20 cellular contexts compared by ENCODE assay signal in genomic region chr18:8667846-8668245, GRCh38. TPM values are rescaled to one million over a fixed set of nuclear protein-coding genes. Genes with fewer than 3 reads are reported as not detected.
DNase-seq lines count a peak whose midpoint lies in the region; ATAC-seq, FAIRE-seq and TF ChIP-seq lines count a peak whose summit lies in the region.
"Had no signal": no experiment of that assay in that cellular context is flagged by ENCODE, and none has a peak within 500 bp of the region (broad histone marks: within the 10 kb centered on the region; RNA-seq: fewer than 3 reads in every experiment).

No MANE protein-coding gene starts in this region.

- H3K9ac ChIP-seq in adipocyte (ENCODE audit: low read length) (no peak overlapping the region), endothelial cell of umbilical vein (replicated peaks; ENCODE audit: extremely low read depth, insufficient read depth, low read length) (no peak overlapping the region), mesenchymal stem cell (ENCODE audit: low read length) (no peak overlapping the region)

- intact Hi-C loops in endothelial cell of umbilical vein (cut with micrococcal nuclease), result no loop called here

- no peak overlapping the region for H3K4ac ChIP-seq in mesenchymal stem cell (ENCODE audit: low read depth in 1 of 2, low read length in 2 of 2)

- no peak overlapping the region for H2AFZ ChIP-seq in endothelial cell of umbilical vein (ENCODE audit: low read depth, low read length)
- H2AFZ ChIP-seq in mesenchymal stem cell (ENCODE audit: low read depth, low read length), result no peak overlapping the region

- dilution Hi-C loops in endothelial cell of umbilical vein (cut with MboI; ENCODE audit: extremely low pct_ligation_motif_present, low sequenced_read_pairs), result no loop called here

- H3K4me1 ChIP-seq in adipocyte (ENCODE audit: control insufficient read depth, insufficient read depth, low read length) (no peaks in the 10 kb centered on the region), endothelial cell of umbilical vein (ENCODE audit: control insufficient read depth, extremely low read depth, insufficient read depth, low read length) (peaks cover 19% of the 10 kb centered on the region), mesenchymal stem cell (ENCODE audit: control insufficient read depth, insufficient read depth, low read depth, low read length) (peaks cover 6% of the 10 kb centered on the region)

- DNase-seq in EH (ENCODE audit: low read depth), result peak; percentile 69
- DNase-seq in adipocyte (ENCODE audit: low read depth), result peak; percentile 29
- DNase-seq in endothelial cell of umbilical vein (ENCODE audit: low read depth, low spot score), result peak; percentile 33
- peak; percentile 44 for DNase-seq in mesenchymal stem cell
- DNase-seq in iPS-NIHi7 (ENCODE audit: extremely low spot score), result no peak
- no peak for DNase-seq in germinal center (ENCODE audit: low spot score)
- DNase-seq: C1 segment of cervical spinal cord; CD8-positive, alpha-beta memory T cell; KBM-7; NCI-H1694 treated with DMSO at 0.1 percent for 48 hours; NCI-H226; NCI-H524; NCI-H82; OCI-M1; SHP77 had no signal

- no peaks in the 10 kb centered on the region for H3K79me1 ChIP-seq in mesenchymal stem cell (replicated peaks; ENCODE audit: low read length, poor library complexity, severe bottlenecking)

- H3K9me3 ChIP-seq in adipocyte (ENCODE audit: control insufficient read depth, low read length), result no peaks in the 10 kb centered on the region
- no peaks in the 10 kb centered on the region for H3K9me3 ChIP-seq in endothelial cell of umbilical vein (replicated peaks; ENCODE audit: control insufficient read depth, insufficient read depth, low read length)
- H3K9me3 ChIP-seq in mesenchymal stem cell (ENCODE audit: control insufficient read depth, low read length), result no peaks in the 10 kb centered on the region
- H3K9me3 ChIP-seq: A549, HAP-1 had no signal

- POLR2A ChIA-PET in endothelial cell of umbilical vein (lab: Charles Lee), result no interaction called here

- H2BK5ac ChIP-seq in mesenchymal stem cell (ENCODE audit: low read depth, low read length, poor library complexity, severe bottlenecking), result no peak overlapping the region

- H3K9me1 ChIP-seq in endothelial cell of umbilical vein (replicated peaks; ENCODE audit: control insufficient read depth, extremely low read depth, insufficient read depth, low read length), result no peaks in the 10 kb centered on the region

- H2BK120ac ChIP-seq in mesenchymal stem cell (ENCODE audit: low read depth, low read length), result no peak overlapping the region

- no peaks in the 10 kb centered on the region for H4K20me1 ChIP-seq in endothelial cell of umbilical vein (replicated peaks; ENCODE audit: control insufficient read depth, extremely low read depth, insufficient read depth, low read length)

- TF ChIP-seq CTCF in endothelial cell of umbilical vein (IDR thresholded peaks at IDR 0.05; ENCODE audit: extremely low read depth in 1 of 2, insufficient read depth in 1 of 2, low read depth in 1 of 2, low read length in 2 of 2), result no peak

- ATAC-seq in HG03095 (IDR thresholded peaks at IDR 0.05; ENCODE audit: unreplicated experiment) (no peak), HG03571 (IDR thresholded peaks at IDR 0.05; ENCODE audit: unreplicated experiment) (no peak)
- ATAC-seq: A549 had no signal

- no peaks in the 10 kb centered on the region for H3K79me2 ChIP-seq in endothelial cell of umbilical vein (ENCODE audit: control insufficient read depth, insufficient read depth, low read length)

- no peak for TF ChIP-seq POLR2A in endothelial cell of umbilical vein (IDR thresholded peaks at IDR 0.05; ENCODE audit: low read depth, low read length)

- H3K4me2 ChIP-seq in endothelial cell of umbilical vein (ENCODE audit: insufficient read depth, low read length) (no peak overlapping the region), mesenchymal stem cell (ENCODE audit: low read length, poor library complexity, severe bottlenecking) (no peak overlapping the region)
- H3K4me2 ChIP-seq: A549 had no signal

- no peak for FAIRE-seq in endothelial cell of umbilical vein (lab: Jason Lieb, UNC)
- FAIRE-seq: A549 had no signal

- H3K36me3 ChIP-seq in adipocyte (ENCODE audit: control insufficient read depth, insufficient read depth, low read length, severe bottlenecking) (no peaks in the 10 kb centered on the region), endothelial cell of umbilical vein (ENCODE audit: control insufficient read depth in 2 of 2, extremely low read depth in 1 of 2, insufficient read depth in 2 of 2, low read length in 2 of 2) (no peaks in the 10 kb centered on the region), mesenchymal stem cell (ENCODE audit: control insufficient read depth in 1 of 2, insufficient read depth in 2 of 2, low read depth in 1 of 2, low read length in 2 of 2) (no peaks in the 10 kb centered on the region)
- H3K36me3 ChIP-seq: HAP-1 had no signal

- H3K27ac ChIP-seq in endothelial cell of umbilical vein (ENCODE audit: insufficient read depth, low read depth, low read length), result no peak overlapping the region
- H3K27ac ChIP-seq in mesenchymal stem cell (ENCODE audit: low read length, poor library complexity, severe bottlenecking), result no peak overlapping the region
- H3K27ac ChIP-seq: A549, SK-N-MC had no signal

- H3K18ac ChIP-seq in mesenchymal stem cell (ENCODE audit: low read depth in 1 of 2, low read length in 2 of 2), result no peak overlapping the region

- 81% methylated on average over 2 of the region's 3 CpGs for WGBS in mesenchymal stem cell

- CTCF ChIA-PET in endothelial cell of umbilical vein (lab: Charles Lee), result interaction anchor here (1.1 to 1.8 kb wide), 4 partner anchors 10 to 320 kb away, joined by 3 to 17 read pairs (median 4); no protein-coding TSS in a partner anchor

- H2AK5ac ChIP-seq in mesenchymal stem cell (ENCODE audit: low read length, severe bottlenecking), result no peak overlapping the region

- no peaks in the 10 kb centered on the region for H3K27me3 ChIP-seq in adipocyte (replicated peaks; ENCODE audit: control insufficient read depth, insufficient read depth, low read length)
- H3K27me3 ChIP-seq in endothelial cell of umbilical vein (ENCODE audit: control insufficient read depth in 2 of 2, insufficient read depth in 2 of 2, low read length in 2 of 2), result no peaks in the 10 kb centered on the region
- no peaks in the 10 kb centered on the region for H3K27me3 ChIP-seq in mesenchymal stem cell (ENCODE audit: control insufficient read depth in 1 of 2, insufficient read depth in 1 of 2, low read length in 2 of 2)

- no peak overlapping the region for H2BK12ac ChIP-seq in mesenchymal stem cell (ENCODE audit: low read length in 2 of 2)

- no peak overlapping the region for H3K4me3 ChIP-seq in adipocyte (ENCODE audit: low read length)
- H3K4me3 ChIP-seq in endothelial cell of umbilical vein (replicated peaks in 1 of 3; ENCODE audit: insufficient read depth in 1 of 3, low read depth in 1 of 3, low read length in 3 of 3), result no peak overlapping the region
- no peak overlapping the region for H3K4me3 ChIP-seq in mesenchymal stem cell (ENCODE audit: insufficient read depth in 1 of 2, low read depth in 1 of 2, low read length in 2 of 2)
- H3K4me3 ChIP-seq: A549, HAP-1, SK-N-MC had no signal

- no peak overlapping the region for H4K91ac ChIP-seq in mesenchymal stem cell (ENCODE audit: low read length)

- H3K23ac ChIP-seq in mesenchymal stem cell (ENCODE audit: low read length in 2 of 2), result no peak overlapping the region

- H2BK15ac ChIP-seq in mesenchymal stem cell (ENCODE audit: low read depth, poor library complexity, severe bottlenecking), result no peak overlapping the region

- no TSS peak for BruUV-seq in endothelial cell of umbilical vein (replicated peaks; lab: Mats Ljungman, UMichigan)

- H3K14ac ChIP-seq in mesenchymal stem cell (ENCODE audit: low read length in 2 of 2), result no peak overlapping the region

- no peak overlapping the region for H4K8ac ChIP-seq in mesenchymal stem cell (ENCODE audit: low read length)

TF ChIP-seq in endothelial cell of umbilical vein, 7 proteins besides CTCF, POLR2A, EP300 and RAD21:
- TF ChIP-seq FOS (IDR thresholded peaks at IDR 0.05; ENCODE audit: borderline replicate concordance, insufficient read depth, low read length), result no peak
- TF ChIP-seq MYC (IDR thresholded peaks at IDR 0.05; ENCODE audit: low read depth, low read length), result no peak
- TF ChIP-seq MAX (IDR thresholded peaks at IDR 0.05; ENCODE audit: insufficient read depth, insufficient read length), result no peak
- no peak for TF ChIP-seq EZH2 (IDR thresholded peaks at IDR 0.05; ENCODE audit: borderline replicate concordance, low read depth, low read length, severe bottlenecking)
- TF ChIP-seq JUN (IDR thresholded peaks at IDR 0.05; ENCODE audit: borderline replicate concordance, insufficient read depth, insufficient read length, low read depth), result no peak
- no peak for TF ChIP-seq POLR2AphosphoS5 (IDR thresholded peaks at IDR 0.05; ENCODE audit: insufficient read depth, low read depth, low read length)
- TF ChIP-seq GATA2 (IDR thresholded peaks at IDR 0.05; ENCODE audit: insufficient read depth, insufficient read length, low read depth, low read length), result no peak

RNA-seq across cellular contexts. Expression of gene MTCL1, which starts 37.5 kb away (rescaled TPM):
- total RNA-seq in endothelial cell of umbilical vein, result 36.7 and 75.7 TPM in 2 replicates
- 11.9 and 14.0 TPM in 2 replicates for polyA plus RNA-seq in endothelial cell of umbilical vein
- polyA plus RNA-seq in endothelial cell of umbilical vein (2011; cell fraction: cytosol; rRNA removed), result 9.9 and 12.7 TPM in 2 replicates
- 75.8 and 89.8 TPM in 2 replicates for polyA plus RNA-seq in endothelial cell of umbilical vein (2011; cell fraction: nucleus; rRNA removed)
- polyA plus RNA-seq in endothelial cell of umbilical vein (2012), result 41.8 and 46.2 TPM in 2 replicates
- polyA minus RNA-seq in endothelial cell of umbilical vein, result 29.2 and 36.3 TPM in 2 replicates
- polyA minus RNA-seq in endothelial cell of umbilical vein (2011; cell fraction: cytosol; rRNA and poly(A)+ RNA removed), result 14.4 TPM
- polyA minus RNA-seq in endothelial cell of umbilical vein (2011; cell fraction: nucleus; rRNA and poly(A)+ RNA removed), result 68.5 and 70.3 TPM in 2 replicates
- 15.4 TPM for polyA plus RNA-seq in mesenchymal stem cell (2013, experiment 1 of 2)
- 15.4 TPM for polyA plus RNA-seq in mesenchymal stem cell (2013, experiment 2 of 2)
- polyA plus RNA-seq: CD8-positive, alpha-beta memory T cell had no signal

RNA-seq across cellular contexts. Expression of gene RAB12, which starts 58.6 kb away (rescaled TPM):
- 42.0 and 45.4 TPM in 2 replicates for total RNA-seq in endothelial cell of umbilical vein
- 9.2 and 11.5 TPM in 2 replicates for polyA plus RNA-seq in endothelial cell of umbilical vein
- polyA plus RNA-seq in endothelial cell of umbilical vein (2011; cell fraction: cytosol; rRNA removed), result 18.3 and 18.5 TPM in 2 replicates
- 34.7 and 44.0 TPM in 2 replicates for polyA plus RNA-seq in endothelial cell of umbilical vein (2011; cell fraction: nucleus; rRNA removed)
- polyA plus RNA-seq in endothelial cell of umbilical vein (2012), result 32.3 and 39.5 TPM in 2 replicates
- polyA minus RNA-seq in endothelial cell of umbilical vein, result 16.5 and 23.1 TPM in 2 replicates
- polyA minus RNA-seq in endothelial cell of umbilical vein (2011; cell fraction: cytosol; rRNA and poly(A)+ RNA removed), result 12.3 TPM
- 20.9 and 25.3 TPM in 2 replicates for polyA minus RNA-seq in endothelial cell of umbilical vein (2011; cell fraction: nucleus; rRNA and poly(A)+ RNA removed)
- 29.5 TPM for polyA plus RNA-seq in mesenchymal stem cell (2013, experiment 1 of 2)
- polyA plus RNA-seq in mesenchymal stem cell (2013, experiment 2 of 2), result 30.1 TPM

Comparison
In these comparisons a context has a peak if more than half of its experiments do, and no peak if none do; other contexts are left out.
1. DNase-seq: peak in EH (single experiment), adipocyte (single experiment), endothelial cell of umbilical vein (single experiment) and mesenchymal stem cell (single experiment); none in iPS-NIHi7 (single experiment) and germinal center (single experiment).